Comparison of ENCODE assay signal across 1 cellular context in the genomic region with DNA sequence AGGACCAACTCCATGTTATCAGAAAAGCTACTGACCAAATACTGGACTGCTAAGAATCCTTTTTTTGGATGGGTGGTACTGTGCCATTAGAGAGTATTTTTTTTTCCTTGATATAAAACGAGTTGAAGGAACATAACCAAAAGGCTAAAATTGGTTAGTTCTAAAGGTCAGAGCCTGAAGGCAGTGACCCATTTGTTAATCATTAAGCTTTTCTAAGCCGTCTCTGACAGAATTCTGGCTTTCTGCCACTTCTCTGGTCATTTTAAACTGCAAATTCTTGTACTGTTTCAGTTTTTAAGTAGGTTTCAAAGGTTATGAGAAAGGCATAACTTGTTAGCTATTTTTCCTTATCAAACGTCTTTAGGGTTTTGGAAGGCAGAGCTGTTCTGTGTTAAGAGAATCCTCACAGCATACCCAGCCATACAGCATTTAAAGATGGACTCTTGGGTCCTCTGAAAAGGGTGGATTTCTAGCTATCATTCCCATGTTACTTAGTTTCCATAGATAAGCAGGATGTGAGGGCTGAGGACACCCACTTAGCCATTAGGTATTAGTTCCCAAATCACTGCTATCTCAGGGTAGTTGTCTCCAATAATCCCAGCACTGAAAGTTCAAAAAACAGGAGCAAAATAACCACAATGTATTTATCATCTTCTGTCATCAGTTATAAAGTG.
TF ChIP-seq lines count a peak whose summit lies in the region.

No MANE protein-coding gene starts in this region.

TF ChIP-seq in SK-N-SH, 30 proteins besides CTCF, POLR2A, EP300 and RAD21 (continued from another document):
- no peak for TF ChIP-seq FOSL2 (IDR thresholded peaks at IDR 0.05; ENCODE audit: borderline replicate concordance, low read depth)
- TF ChIP-seq IRF3 (IDR thresholded peaks at IDR 0.05; ENCODE audit: low read depth, low read length) = no peak
- TF ChIP-seq TEAD4 (IDR thresholded peaks at IDR 0.05; ENCODE audit: borderline replicate concordance, insufficient read depth) = 0 out of 2 replicates have a peak, but pooled peaks have one; percentile 7
- no peak for TF ChIP-seq NRF1 (IDR thresholded peaks at IDR 0.05; ENCODE audit: low read depth, low read length)
- TF ChIP-seq GATA2 (CRISPR knock-in tag; IDR thresholded peaks at IDR 0.05) = no peak
- TF ChIP-seq ELF1 (IDR thresholded peaks at IDR 0.05) = no peak
- no peak for TF ChIP-seq POLR2AphosphoS5 (IDR thresholded peaks at IDR 0.05; ENCODE audit: low read depth, low read length)
- peak; percentile 79 for TF ChIP-seq NFIC (IDR thresholded peaks at IDR 0.05; ENCODE audit: borderline replicate concordance)
- TF ChIP-seq RFX5 (IDR thresholded peaks at IDR 0.05; ENCODE audit: low read length) = no peak
- TF ChIP-seq, protein P1, sequence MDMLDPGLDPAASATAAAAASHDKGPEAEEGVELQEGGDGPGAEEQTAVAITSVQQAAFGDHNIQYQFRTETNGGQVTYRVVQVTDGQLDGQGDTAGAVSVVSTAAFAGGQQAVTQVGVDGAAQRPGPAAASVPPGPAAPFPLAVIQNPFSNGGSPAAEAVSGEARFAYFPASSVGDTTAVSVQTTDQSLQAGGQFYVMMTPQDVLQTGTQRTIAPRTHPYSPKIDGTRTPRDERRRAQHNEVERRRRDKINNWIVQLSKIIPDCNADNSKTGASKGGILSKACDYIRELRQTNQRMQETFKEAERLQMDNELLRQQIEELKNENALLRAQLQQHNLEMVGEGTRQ (IDR thresholded peaks at IDR 0.05; ENCODE audit: borderline replicate concordance, low read depth, low read length) = no peak
- no peak for TF ChIP-seq FOXJ3 (CRISPR knock-in tag; IDR thresholded peaks at IDR 0.05)
- TF ChIP-seq RCOR1 (IDR thresholded peaks at IDR 0.05; ENCODE audit: low read length) = peak; percentile 33; the same call in 1 of the 2 replicates
- no peak for TF ChIP-seq ZBTB33 (IDR thresholded peaks at IDR 0.05; ENCODE audit: borderline replicate concordance, low read depth)
- no peak for TF ChIP-seq FOXM1 (IDR thresholded peaks at IDR 0.05; ENCODE audit: low read depth)
- TF ChIP-seq TCF12 (IDR thresholded peaks at IDR 0.05) = 0 out of 2 replicates have a peak, but pooled peaks have one; percentile 54
